ENCODE assay signal across 17 cellular contexts in the genomic region with DNA sequence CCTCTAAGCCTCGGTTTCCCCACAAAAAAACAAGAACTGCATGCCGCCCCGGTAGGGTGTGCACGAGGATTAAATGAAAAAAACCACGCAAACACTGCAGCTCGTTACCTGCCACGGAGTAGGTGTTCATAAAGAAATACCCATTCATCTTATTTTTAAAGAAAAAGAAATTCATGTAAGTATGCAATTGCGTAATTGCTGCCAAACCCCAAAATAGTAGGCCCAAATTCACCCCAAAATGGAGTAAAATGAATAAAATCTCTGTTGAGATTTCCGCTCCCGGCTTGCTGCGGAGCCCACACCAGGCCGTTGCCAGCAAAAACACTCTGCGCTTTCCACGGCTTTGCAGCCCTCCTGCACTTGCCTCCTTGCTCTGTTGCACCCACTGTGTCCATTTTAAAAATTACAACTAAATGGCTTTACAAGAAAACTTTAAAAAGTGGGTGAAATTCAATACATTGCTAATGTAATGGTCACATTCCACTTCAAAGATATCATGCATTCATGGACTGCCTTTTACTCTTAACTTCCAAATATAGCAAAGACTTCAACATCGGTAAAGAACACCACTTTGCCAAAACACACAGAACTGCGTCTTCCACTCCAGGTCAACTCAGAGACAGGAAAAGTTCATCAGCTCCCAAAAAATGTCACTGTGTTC.
DNase-seq lines count a peak whose midpoint lies in the region; ATAC-seq, FAIRE-seq and TF ChIP-seq lines count a peak whose summit lies in the region.
"Had no signal": no experiment of that assay in that cellular context is flagged by ENCODE, and none has a peak within 500 bp of the region (broad histone marks: within the 10 kb centered on the region; RNA-seq: fewer than 3 reads in every experiment).

No MANE protein-coding gene starts in this region.

- FAIRE-seq in GM12892 (lab: Jason Lieb, UNC) = no peak
- FAIRE-seq: keratinocyte had no signal

- peaks cover 41% of the 10 kb centered on the region for H3K36me3 ChIP-seq in IMR-90 (ENCODE audit: control insufficient read depth, insufficient read depth, low read length)
- peaks cover 40% of the 10 kb centered on the region for H3K36me3 ChIP-seq in brain microvascular endothelial cell (replicated peaks)
- H3K36me3 ChIP-seq in uterus = no peaks in the 10 kb centered on the region

- H3K27ac ChIP-seq in IMR-90 (ENCODE audit: insufficient read depth, low read length) (peak overlapping the region; percentile 98), brain microvascular endothelial cell (peak overlapping the region; percentile 65), uterus (no peak overlapping the region)
- H3K27ac ChIP-seq: SK-N-MC had no signal

- WGBS in IMR-90 (ENCODE audit: extremely low coverage in 2 of 2, insufficient read length in 1 of 2), 2 experiments = 0% methylated on average over 2 of the region's 16 CpGs; no CpG with 5 or more reads in 1 of the 2 experiments

- H4K5ac ChIP-seq in IMR-90 (ENCODE audit: low read depth, low read length) = peak overlapping the region; percentile 83

- POLR2A ChIA-PET in IMR-90 (lab: Charles Lee; ENCODE audit: unreplicated experiment) = no interaction called here
- POLR2A ChIA-PET in activated CD8-positive, alpha-beta T cell treated with anti-CD3 and anti-CD28 coated beads, Interleukin-2, amount 10 ng/mL, durations not matched to agents 7 days and 5 days (lab: Charles Lee) = no interaction called here

- H2AFZ ChIP-seq in IMR-90 (replicated peaks; ENCODE audit: low read length, poor library complexity) = no peak overlapping the region

- H3K4me3 ChIP-seq in IMR-90 (ENCODE audit: insufficient read depth, low read depth, low read length) (no peak overlapping the region), brain microvascular endothelial cell (ENCODE audit: low read depth, low read length) (no peak overlapping the region), uterus (no peak overlapping the region)
- H3K4me3 ChIP-seq: BLaER1, HAP-1, SK-N-MC had no signal

- H2AK9ac ChIP-seq in IMR-90 (replicated peaks; ENCODE audit: low read depth, low read length, poor library complexity) = peak overlapping the region; percentile 74

- peak overlapping the region; percentile 63 to 92; a peak in 3 of 4 replicates for H4K8ac ChIP-seq in IMR-90 (ENCODE audit: low read depth in 2 of 2, low read length in 2 of 2)

- intact Hi-C loops in IMR-90 (cut with micrococcal nuclease) (no loop called here), uterus (cut with DNase I; ENCODE audit: low total_unique reads) (no loop called here)

- peaks cover 21% of the 10 kb centered on the region for H3K9me1 ChIP-seq in IMR-90 (ENCODE audit: insufficient read depth, low read length)

- H3K4ac ChIP-seq in IMR-90 (ENCODE audit: low read depth, low read length) = peak overlapping the region; percentile 96

- H3K9me3 ChIP-seq in IMR-90 (ENCODE audit: control insufficient read depth, insufficient read depth, low read length) (no peaks in the 10 kb centered on the region), uterus (no peaks in the 10 kb centered on the region)
- H3K9me3 ChIP-seq: BLaER1, HAP-1 had no signal

- peak overlapping the region; percentile 95 for H4K91ac ChIP-seq in IMR-90 (ENCODE audit: insufficient read depth, low read depth, low read length)

- H3K4me2 ChIP-seq in IMR-90 (ENCODE audit: low read depth, low read length) = no peak overlapping the region

- TF ChIP-seq CTCF in IMR-90 (conservative IDR thresholded peaks at IDR 0.05; ENCODE audit: low read depth, low read length) (peak; percentile 28), brain microvascular endothelial cell (IDR thresholded peaks at IDR 0.05; ENCODE audit: low read depth, low read length, missing control alignments) (peak; percentile 37), nephron (IDR thresholded peaks at IDR 0.05; ENCODE audit: unreplicated experiment in 3 of 3) (peak in 1 of 3 experiments; percentile 11), uterus (IDR thresholded peaks at IDR 0.05) (no peak)

- no peaks in the 10 kb centered on the region for H3K27me3 Mint-ChIP-seq in nephron (ENCODE audit: low read depth)
- H3K27me3 Mint-ChIP-seq in activated CD8-positive, alpha-beta T cell treated with anti-CD3 and anti-CD28 coated beads, Interleukin-2, amount 10 ng/mL, durations not matched to agents 7 days and 5 days (ENCODE audit: low read depth) = no peaks in the 10 kb centered on the region
- H3K27me3 Mint-ChIP-seq: activated naive CD4-positive, alpha-beta T cell treated with anti-CD3 and anti-CD28 coated beads, Interleukin-2, amount 50 U/mL, for 24 hours had no signal

- peak; percentile 24 for DNase-seq in AG08396 (ENCODE audit: low spot score)
- DNase-seq in IMR-90 = peak; percentile 92
- DNase-seq in brain microvascular endothelial cell = peak; percentile 56
- no peak for DNase-seq in uterus
- DNase-seq in activated CD8-positive, alpha-beta T cell treated with anti-CD3 and anti-CD28 coated beads, Interleukin-2, amount 10 ng/mL, durations not matched to agents 7 days and 5 days = no peak
- no peak for DNase-seq in GM12892 (ENCODE audit: insufficient read length)
- no peak for DNase-seq in Kasumi-1 (lab: John Stamatoyannopoulos, UW)
- DNase-seq: dermis blood vessel endothelial cell; NCI-H2171 treated with DMSO at 0.1 percent for 48 hours; stimulated activated CD4-positive, alpha-beta T cell treated with anti-CD3 and anti-CD28 coated beads, Interleukin-1b, Interleukin-23, amount 100 ng/mL, for 48 hours; stimulated activated CD8-positive, alpha-beta memory T cell treated with anti-CD3 and anti-CD28 coated beads, Interleukin-4, amount 100 ng/mL, for 48 hours had no signal

- no TSS peak for BruUV-seq in IMR-90 (replicated peaks; lab: Mats Ljungman, UMichigan)

- no peak for TF ChIP-seq POLR2A in IMR-90 (IDR thresholded peaks at IDR 0.05; ENCODE audit: low read depth, low read length)
- TF ChIP-seq POLR2A in uterus (IDR thresholded peaks at IDR 0.05) = no peak
- no peak for TF ChIP-seq POLR2A in GM12892 (IDR thresholded peaks at IDR 0.05; ENCODE audit: low read depth, low read length)

- peak overlapping the region; percentile 84 for H2BK15ac ChIP-seq in IMR-90 (ENCODE audit: low read depth, low read length)

- peak; percentile 16; the same call in 1 of the 2 replicates for TF ChIP-seq RAD21 in IMR-90 (IDR thresholded peaks at IDR 0.05; ENCODE audit: low read length)

- no peak overlapping the region for H3K4me3 Mint-ChIP-seq in nephron
- H3K4me3 Mint-ChIP-seq in activated CD8-positive, alpha-beta T cell treated with anti-CD3 and anti-CD28 coated beads, Interleukin-2, amount 10 ng/mL, durations not matched to agents 7 days and 5 days = no peak overlapping the region
- H3K4me3 Mint-ChIP-seq: activated naive CD4-positive, alpha-beta T cell treated with anti-CD3 and anti-CD28 coated beads, Interleukin-2, amount 50 U/mL, for 24 hours had no signal

- in situ Hi-C loops in IMR-90 (cut with MboI; ENCODE audit: low sequenced_read_pairs) = no loop called here
- in situ Hi-C loops in brain microvascular endothelial cell (cut with HindIII; ENCODE audit: low pct_ligation_motif_present, low sequenced_read_pairs) = loop anchor here (25.0 kb wide), 1 partner anchor 381 kb away; no protein-coding TSS in a partner anchor

- peak overlapping the region; percentile 93 for H2BK20ac ChIP-seq in IMR-90 (ENCODE audit: low read depth, low read length)

- peaks cover 22 to 67% of the 10 kb centered on the region in 2 experiments for H3K79me1 ChIP-seq in IMR-90 (ENCODE audit: low read depth in 1 of 2, low read length in 2 of 2)

- CTCF ChIA-PET in IMR-90 (lab: Yijun Ruan, JAX) = interaction anchor here (1.5 kb wide), 1 partner anchor 152 kb away, joined by 3 read pairs; no protein-coding TSS in a partner anchor
- CTCF ChIA-PET in activated CD8-positive, alpha-beta T cell treated with anti-CD3 and anti-CD28 coated beads, Interleukin-2, amount 10 ng/mL, durations not matched to agents 7 days and 5 days (lab: Charles Lee) = interaction anchor here (1.3 kb wide), 2 partner anchors 12 to 153 kb away, joined by 3 to 5 read pairs; no protein-coding TSS in a partner anchor

- peak overlapping the region; percentile 70 for H3K9ac ChIP-seq in IMR-90 (ENCODE audit: low read depth, low read length)
- H3K9ac ChIP-seq: BLaER1 had no signal

- no peaks in the 10 kb centered on the region for H3K9me3 Mint-ChIP-seq in nephron
- no peaks in the 10 kb centered on the region for H3K9me3 Mint-ChIP-seq in activated CD8-positive, alpha-beta T cell treated with anti-CD3 and anti-CD28 coated beads, Interleukin-2, amount 10 ng/mL, durations not matched to agents 7 days and 5 days (ENCODE audit: insufficient read depth)
- H3K9me3 Mint-ChIP-seq: activated naive CD4-positive, alpha-beta T cell treated with anti-CD3 and anti-CD28 coated beads, Interleukin-2, amount 50 U/mL, for 24 hours had no signal

- peaks cover 8% of the 10 kb centered on the region for H3K4me1 Mint-ChIP-seq in nephron
- no peaks in the 10 kb centered on the region for H3K4me1 Mint-ChIP-seq in activated CD8-positive, alpha-beta T cell treated with anti-CD3 and anti-CD28 coated beads, Interleukin-2, amount 10 ng/mL, durations not matched to agents 7 days and 5 days (ENCODE audit: low read depth)
- H3K4me1 Mint-ChIP-seq: activated naive CD4-positive, alpha-beta T cell treated with anti-CD3 and anti-CD28 coated beads, Interleukin-2, amount 50 U/mL, for 24 hours had no signal

- H2BK5ac ChIP-seq in IMR-90 (ENCODE audit: low read depth, low read length, poor library complexity, severe bottlenecking) = peak overlapping the region; percentile 94

- no peaks in the 10 kb centered on the region for H3K27me3 ChIP-seq in IMR-90 (ENCODE audit: control insufficient read depth, insufficient read depth, low read length)
- H3K27me3 ChIP-seq in brain microvascular endothelial cell (replicated peaks) = no peaks in the 10 kb centered on the region
- no peaks in the 10 kb centered on the region for H3K27me3 ChIP-seq in uterus
- H3K27me3 ChIP-seq: BLaER1 had no signal

- H3K56ac ChIP-seq in IMR-90 (ENCODE audit: extremely low read depth, insufficient read depth, low read length) = peak overlapping the region; percentile 52; the same call in 1 of the 2 replicates

- no peaks in the 10 kb centered on the region for H4K20me1 ChIP-seq in IMR-90 (ENCODE audit: insufficient read depth, low read length)

- H3K23ac ChIP-seq in IMR-90 (ENCODE audit: low read depth, low read length) = peak overlapping the region; percentile 78

- dilution Hi-C loops in IMR-90 (cut with HindIII; ENCODE audit: low sequenced_read_pairs, unreplicated experiment) = no loop called here

- H3K18ac ChIP-seq in IMR-90 (ENCODE audit: low read depth, low read length) = peak overlapping the region; percentile 91

- peak overlapping the region; percentile 93 for H2BK120ac ChIP-seq in IMR-90 (ENCODE audit: low read depth, low read length)

- peak; percentile 86 for ATAC-seq in IMR-90 (ENCODE audit: low read depth)
- ATAC-seq in activated CD8-positive, alpha-beta T cell treated with anti-CD3 and anti-CD28 coated beads, Interleukin-2, amount 10 ng/mL, durations not matched to agents 7 days and 5 days = no peak

- H3K14ac ChIP-seq in IMR-90 (replicated peaks; ENCODE audit: low read depth, low read length) = peak overlapping the region; percentile 98

- H3K36me3 Mint-ChIP-seq in nephron (ENCODE audit: low read depth) = peaks cover 68% of the 10 kb centered on the region
- H3K36me3 Mint-ChIP-seq in activated CD8-positive, alpha-beta T cell treated with anti-CD3 and anti-CD28 coated beads, Interleukin-2, amount 10 ng/mL, durations not matched to agents 7 days and 5 days (ENCODE audit: low read depth) = peaks cover 65% of the 10 kb centered on the region

- H3K4me1 ChIP-seq in IMR-90 (ENCODE audit: control insufficient read depth, insufficient read depth, low read length) (peaks cover 18% of the 10 kb centered on the region), uterus (no peaks in the 10 kb centered on the region)
- H3K4me1 ChIP-seq: HAP-1 had no signal

- H3K27ac Mint-ChIP-seq in nephron = peak overlapping the region; percentile 66 to 96 (median 95)
- no peak overlapping the region for H3K27ac Mint-ChIP-seq in activated CD8-positive, alpha-beta T cell treated with anti-CD3 and anti-CD28 coated beads, Interleukin-2, amount 10 ng/mL, durations not matched to agents 7 days and 5 days

- H2AK5ac ChIP-seq in IMR-90 (ENCODE audit: low read depth, low read length) = peak overlapping the region; percentile 85

Comparison
In these comparisons a context has a peak if more than half of its experiments do, and no peak if none do; other contexts are left out.
1. DNase-seq: peak in AG08396 (single experiment), IMR-90 (single experiment) and brain microvascular endothelial cell (single experiment); none in uterus (0 of 2), activated CD8-positive, alpha-beta T cell treated with anti-CD3 and anti-CD28 coated beads, Interleukin-2, amount 10 ng/mL, durations not matched to agents 7 days and 5 days (single experiment), GM12892 (single experiment) and Kasumi-1 (0 of 2).
2. H3K27ac ChIP-seq: peak in IMR-90 (single experiment) and brain microvascular endothelial cell (single experiment); none in uterus (0 of 2).
3. CTCF ChIP-seq: peak in IMR-90 (single experiment) and brain microvascular endothelial cell (single experiment); none in uterus (0 of 4).